8 cellular contexts compared by ENCODE assay signal in genomic region chr15:92277776-92278175, GRCh38.
DNase-seq lines count a peak whose midpoint lies in the region; ATAC-seq, FAIRE-seq and TF ChIP-seq lines count a peak whose summit lies in the region.

No MANE protein-coding gene starts in this region.

- H2AFZ ChIP-seq in osteoblast (ENCODE audit: low read length): no peak overlapping the region

- no peaks in the 10 kb centered on the region for H3K79me2 ChIP-seq in osteoblast (ENCODE audit: insufficient read depth, low read length)

- H3K4me3 ChIP-seq in body of pancreas: no peak overlapping the region
- H3K4me3 ChIP-seq in osteoblast (ENCODE audit: insufficient read depth, low read length): no peak overlapping the region

- H3K9me3 ChIP-seq in body of pancreas: no peaks in the 10 kb centered on the region
- H3K9me3 ChIP-seq in osteoblast (ENCODE audit: low read depth, low read length): no peaks in the 10 kb centered on the region

- TF ChIP-seq POLR2A in body of pancreas (IDR thresholded peaks at IDR 0.05): no peak
- TF ChIP-seq POLR2A in GM12892 (IDR thresholded peaks at IDR 0.05; ENCODE audit: low read depth, low read length): no peak

- no peak overlapping the region for H3K4me2 ChIP-seq in osteoblast (ENCODE audit: insufficient read depth, low read length)

- no peaks in the 10 kb centered on the region for H3K4me1 ChIP-seq in body of pancreas
- H3K4me1 ChIP-seq in osteoblast (ENCODE audit: insufficient read depth, low read length): no peaks in the 10 kb centered on the region

- DNase-seq in activated T-cell treated with anti-CD3 and anti-CD28 coated beads, Interleukin-2, amount 50 U/mL, for 48 hours: peak; percentile 21 to 26
- DNase-seq in activated T-cell treated with anti-CD3 and anti-CD28 coated beads, Interleukin-2, amount 50 U/mL, for 1 hour: no peak
- peak; percentile 72 for DNase-seq in HT-29 (ENCODE audit: low spot score)
- peak in 2 of 4 donors; percentile 6 to 12 for DNase-seq in body of pancreas
- no peak for DNase-seq in osteoblast (ENCODE audit: insufficient read length, low spot score, missing footprints)
- no peak for DNase-seq in GM12892 (ENCODE audit: insufficient read length)

- no peak for ATAC-seq in body of pancreas
- no peak for ATAC-seq in activated CD4-positive, CD25-positive, alpha-beta regulatory T cell treated with anti-CD3 and anti-CD28 coated beads, Interleukin-2, amount 50 U/mL, for 24 hours
- ATAC-seq in HG03565 (IDR thresholded peaks at IDR 0.05; ENCODE audit: unreplicated experiment): no peak

- H3K36me3 ChIP-seq in body of pancreas (replicated peaks in 1 of 2; ENCODE audit: insufficient read depth in 1 of 2, low read depth in 2 of 2) (no peaks in the 10 kb centered on the region), osteoblast (ENCODE audit: insufficient read depth, low read length) (no peaks in the 10 kb centered on the region)

- 24 to 50% methylated on average over 1 of the region's 1 CpG for WGBS in body of pancreas, 2 donors

- no peaks in the 10 kb centered on the region for H4K20me1 ChIP-seq in osteoblast (ENCODE audit: insufficient read depth, low read length)

- TF ChIP-seq CTCF in body of pancreas (IDR thresholded peaks at IDR 0.05) (peak in 4 of 7 experiments; percentile 10 to 28 (median 23)), osteoblast (IDR thresholded peaks at IDR 0.05; ENCODE audit: extremely low read depth, low read depth, low read length) (peak; percentile 36)

- FAIRE-seq in GM12892 (lab: Jason Lieb, UNC): no peak

- intact Hi-C loops in body of pancreas (cut with DNase I): no loop called here

- H3K27me3 ChIP-seq in body of pancreas: no peaks in the 10 kb centered on the region
- no peaks in the 10 kb centered on the region for H3K27me3 ChIP-seq in osteoblast (ENCODE audit: insufficient read depth, low read length)

- H3K27ac ChIP-seq in body of pancreas (no peak overlapping the region), osteoblast (ENCODE audit: low read depth, low read length) (no peak overlapping the region)

Comparison
In these comparisons a context has a peak if more than half of its experiments do, and no peak if none do; other contexts are left out.
1. DNase-seq: peak in activated T-cell treated with anti-CD3 and anti-CD28 coated beads, Interleukin-2, amount 50 U/mL, for 48 hours (2 of 2) and HT-29 (single experiment); none in activated T-cell treated with anti-CD3 and anti-CD28 coated beads, Interleukin-2, amount 50 U/mL, for 1 hour (single experiment), osteoblast (single experiment) and GM12892 (single experiment).